Comparison of ENCODE assay signal across 14 cellular contexts in the genomic region with DNA sequence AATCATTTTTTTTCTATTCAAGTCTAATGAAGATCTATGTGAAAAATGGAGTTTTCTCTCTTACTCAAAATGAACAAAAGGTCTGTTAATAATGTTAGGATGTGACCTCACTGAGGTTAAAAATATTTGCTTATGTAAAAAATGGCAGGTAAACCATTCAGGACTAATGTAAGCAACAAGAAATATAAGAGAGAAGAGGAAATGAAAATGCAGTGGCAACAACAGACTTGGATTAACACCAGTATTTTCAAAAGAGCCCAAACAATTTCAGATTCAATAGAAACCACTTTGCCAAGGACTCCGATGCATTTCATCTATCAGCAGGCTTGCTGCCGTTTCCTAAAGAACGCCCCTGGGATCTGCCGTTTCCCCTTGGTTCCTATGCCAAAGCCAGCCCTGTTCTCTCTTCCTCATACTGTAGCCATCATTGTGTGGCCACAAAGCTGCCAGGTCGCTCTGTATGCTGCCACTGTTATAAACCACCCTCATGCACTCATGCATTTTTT.
DNase-seq lines count a peak whose midpoint lies in the region; ATAC-seq and TF ChIP-seq lines count a peak whose summit lies in the region.
"Had no signal": no experiment of that assay in that cellular context is flagged by ENCODE, and none has a peak within 500 bp of the region (broad histone marks: within the 10 kb centered on the region; RNA-seq: fewer than 3 reads in every experiment).

No MANE protein-coding gene starts in this region.

- no peak for DNase-seq in NCI-H2081 treated with DMSO at 0.1 percent for 48 hours (lab: John Stamatoyannopoulos, UW)
- DNase-seq in left lung = no peak
- DNase-seq in stimulated activated effector memory CD8-positive, alpha-beta T cell treated with anti-CD3 and anti-CD28 coated beads, Interleukin-12 subunit alpha, Interleukin-12 subunit beta, amount 100 ng/mL, for 72 hours (ENCODE audit: low spot score in 2 of 2) = no peak
- DNase-seq in GM10266 (ENCODE audit: extremely low spot score) = no peak
- DNase-seq: cerebellar nuclear complex; COR-L47; heart left ventricle; NCI-H187; stimulated activated CD4-positive, alpha-beta T cell treated with anti-CD3 and anti-CD28 coated beads, Interleukin-2, amount 100 ng/mL, for 24 hours; trophoblast cell had no signal

- H3K36me3 Mint-ChIP-seq in stimulated activated effector memory CD8-positive, alpha-beta T cell treated with anti-CD3 and anti-CD28 coated beads, Interleukin-12 subunit alpha, Interleukin-12 subunit beta, amount 100 ng/mL, for 72 hours = no peaks in the 10 kb centered on the region

- no peaks in the 10 kb centered on the region for H3K4me1 ChIP-seq in left lung

- peaks cover 0 to 6% of the 10 kb centered on the region in 2 donors for H3K9me3 ChIP-seq in left lung

- peaks cover 6% of the 10 kb centered on the region for H3K9me3 Mint-ChIP-seq in stimulated activated effector memory CD8-positive, alpha-beta T cell treated with anti-CD3 and anti-CD28 coated beads, Interleukin-12 subunit alpha, Interleukin-12 subunit beta, amount 100 ng/mL, for 72 hours

- H3K4me3 Mint-ChIP-seq in stimulated activated effector memory CD8-positive, alpha-beta T cell treated with anti-CD3 and anti-CD28 coated beads, Interleukin-12 subunit alpha, Interleukin-12 subunit beta, amount 100 ng/mL, for 72 hours = no peak overlapping the region

- H3K36me3 ChIP-seq in left lung = no peaks in the 10 kb centered on the region
- H3K36me3 ChIP-seq: heart left ventricle had no signal

- H3K27ac ChIP-seq in left lung = no peak overlapping the region

- no peak overlapping the region for H3K4me3 ChIP-seq in left lung
- H3K4me3 ChIP-seq: heart left ventricle had no signal

- no peaks in the 10 kb centered on the region for H3K4me1 Mint-ChIP-seq in stimulated activated effector memory CD8-positive, alpha-beta T cell treated with anti-CD3 and anti-CD28 coated beads, Interleukin-12 subunit alpha, Interleukin-12 subunit beta, amount 100 ng/mL, for 72 hours

- TF ChIP-seq CTCF in left lung (IDR thresholded peaks at IDR 0.05) (no peak), GM10266 (IDR thresholded peaks at IDR 0.05; ENCODE audit: control insufficient read depth, insufficient read depth, low read depth, missing control alignments) (no peak)

- ATAC-seq in GM18511 (IDR thresholded peaks at IDR 0.05; ENCODE audit: unreplicated experiment) (peak; percentile 92), GM21515 (IDR thresholded peaks at IDR 0.05; ENCODE audit: unreplicated experiment) (peak; percentile 66), HG03280 (IDR thresholded peaks at IDR 0.05; ENCODE audit: unreplicated experiment) (peak; percentile 75), esophagus mucosa (peak; percentile 32), left lung (no peak)
- ATAC-seq in stimulated activated effector memory CD8-positive, alpha-beta T cell treated with anti-CD3 and anti-CD28 coated beads, Interleukin-12 subunit alpha, Interleukin-12 subunit beta, amount 100 ng/mL, for 72 hours = no peak
- ATAC-seq: heart left ventricle had no signal

- intact Hi-C loops in left lung (cut with DNase I) = no loop called here

- H3K27me3 ChIP-seq in left lung = no peaks in the 10 kb centered on the region
- H3K27me3 ChIP-seq: heart left ventricle had no signal

- H3K27ac Mint-ChIP-seq in stimulated activated effector memory CD8-positive, alpha-beta T cell treated with anti-CD3 and anti-CD28 coated beads, Interleukin-12 subunit alpha, Interleukin-12 subunit beta, amount 100 ng/mL, for 72 hours = no peak overlapping the region

Comparison
In these comparisons a context has a peak if more than half of its experiments do, and no peak if none do; other contexts are left out.
1. ATAC-seq: peak in GM18511 (single experiment), GM21515 (single experiment), HG03280 (single experiment) and esophagus mucosa (single experiment); none in left lung (single experiment) and stimulated activated effector memory CD8-positive, alpha-beta T cell treated with anti-CD3 and anti-CD28 coated beads, Interleukin-12 subunit alpha, Interleukin-12 subunit beta, amount 100 ng/mL, for 72 hours (single experiment).